In genomic region chr3:46052531-46052930, GRCh38 we compare ENCODE assay signal across 11 cellular contexts. TPM values are rescaled to one million over a fixed set of nuclear protein-coding genes. Genes with fewer than 3 reads are reported as not detected.
"Had no signal": no experiment of that assay in that cellular context is flagged by ENCODE, and none has a peak within 500 bp of the region (broad histone marks: within the 10 kb centered on the region; RNA-seq: fewer than 3 reads in every experiment).

No MANE protein-coding gene starts in this region.

- H3K36me3 ChIP-seq: HAP-1 had no signal

- H2AFZ ChIP-seq: GM23248, GM23338 had no signal

- H3K27ac ChIP-seq: GM23248 had no signal

- H3K27ac Mint-ChIP-seq: GM23338, HFFc6 had no signal

- H3K4me1 ChIP-seq: HAP-1 had no signal

- H3K9me3 Mint-ChIP-seq: GM23338, H9, HFFc6 had no signal

- H3K4me2 ChIP-seq: GM23338 had no signal

- H3K4me3 Mint-ChIP-seq: GM23338, H9, HFFc6 had no signal

- DNase-seq: GM23248, GOT3, H7, H9, HCEC 1CT, HFFc6 had no signal

- H3K9ac ChIP-seq: GM23248 had no signal

- H3K4me3 ChIP-seq: GM23248, GM23338, HAP-1 had no signal

- ATAC-seq: GM23338, HCT116 had no signal

- H3K4me1 Mint-ChIP-seq: GM23338 had no signal

- H3K9me3 ChIP-seq: HAP-1 had no signal

RNA-seq across cellular contexts. Expression of gene XCR1, which starts 25.2 kb away (rescaled TPM):
- total RNA-seq: GM23248, GM23338, H1, H4, H7, H9, HFFc6 had no signal
- polyA plus RNA-seq: GM23248, GM23338 had no signal
